In the genomic region with DNA sequence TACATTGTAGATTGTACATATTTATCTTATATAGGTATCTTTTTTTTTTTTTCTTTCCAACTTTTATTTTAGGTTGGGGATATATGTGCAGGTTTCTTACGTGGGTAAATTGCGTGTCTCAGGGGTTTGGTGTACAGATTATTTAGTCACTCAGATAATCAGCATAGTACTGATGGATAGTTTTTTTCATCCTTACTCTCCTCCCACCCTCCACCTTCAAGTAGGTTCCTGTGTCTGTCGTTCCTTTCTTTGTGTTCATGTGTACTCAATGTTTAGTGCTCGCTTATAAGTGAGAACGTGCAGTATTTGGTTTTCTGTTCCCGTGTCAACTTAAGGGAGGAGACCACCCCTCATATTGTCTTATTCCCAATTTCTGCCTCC, we compare ENCODE assay signal across 26 cellular contexts. TPM values are rescaled to one million over a fixed set of nuclear protein-coding genes. Genes with fewer than 3 reads are reported as not detected.
"Had no signal": no experiment of that assay in that cellular context is flagged by ENCODE, and none has a peak within 500 bp of the region (broad histone marks: within the 10 kb centered on the region; RNA-seq: fewer than 3 reads in every experiment).

No MANE protein-coding gene starts in this region.

- DNase-seq: colonic mucosa; cortex of kidney; dermis blood vessel endothelial cell; dorsolateral prefrontal cortex; effector CD4-positive, alpha-beta T cell; effector CD8-positive, alpha-beta T cell; effector memory CD4-positive, alpha-beta T cell; effector memory CD8-positive, alpha-beta T cell; esophagus squamous epithelium; foreskin fibroblast; foreskin keratinocyte; foreskin melanocyte; gastrocnemius medialis; glutamatergic neuron; heart left ventricle; heart right ventricle had no signal

- H3K4me3 Mint-ChIP-seq: dendritic cell treated with granulocyte-macrophage colony-stimulating factor and Interleukin-4, amounts not matched to agents 40 ng/mL and 50 ng/mL, for 4 days; effector memory CD8-positive, alpha-beta T cell had no signal

- FAIRE-seq: colon, endometrium, endothelial cell of umbilical vein, frontal cortex had no signal

- H3K9me3 Mint-ChIP-seq: dendritic cell treated with granulocyte-macrophage colony-stimulating factor and Interleukin-4, amounts not matched to agents 40 ng/mL and 50 ng/mL, for 4 days; effector memory CD8-positive, alpha-beta T cell had no signal

- H3K27ac ChIP-seq: colonic mucosa, coronary artery, dorsolateral prefrontal cortex, epithelial cell of prostate, esophagus muscularis mucosa, esophagus squamous epithelium, foreskin keratinocyte, gastrocnemius medialis, gastroesophageal sphincter, heart left ventricle, heart right ventricle had no signal

- H3K4me1 ChIP-seq: colonic mucosa, esophagus squamous epithelium, foreskin keratinocyte, gastrocnemius medialis, gastroesophageal sphincter had no signal

- H3K27ac Mint-ChIP-seq: dendritic cell treated with granulocyte-macrophage colony-stimulating factor and Interleukin-4, amounts not matched to agents 40 ng/mL and 50 ng/mL, for 4 days; effector memory CD8-positive, alpha-beta T cell had no signal

- H3K4me3 ChIP-seq: colonic mucosa, coronary artery, dorsolateral prefrontal cortex, esophagus muscularis mucosa, esophagus squamous epithelium, gastrocnemius medialis, gastroesophageal sphincter, heart left ventricle, heart right ventricle had no signal

- H3K27me3 ChIP-seq: colonic mucosa, esophagus muscularis mucosa, gastrocnemius medialis, gastroesophageal sphincter, heart left ventricle, heart right ventricle had no signal

- H3K36me3 ChIP-seq: colonic mucosa, esophagus muscularis mucosa, esophagus squamous epithelium, gastrocnemius medialis, gastroesophageal sphincter, heart left ventricle, heart right ventricle had no signal

- H3K9me3 ChIP-seq: colonic mucosa, esophagus muscularis mucosa, esophagus squamous epithelium, gastrocnemius medialis, gastroesophageal sphincter, heart left ventricle, heart right ventricle had no signal

- ATAC-seq: effector memory CD8-positive, alpha-beta T cell; esophagus mucosa; foreskin keratinocyte; gastrocnemius medialis; gastroesophageal sphincter had no signal

RNA-seq across cellular contexts. Expression of gene C11orf96, which starts 9.6 kb away (rescaled TPM):
- total RNA-seq: foreskin keratinocyte had no signal
- polyA plus RNA-seq: foreskin keratinocyte had no signal
